33 cellular contexts compared by ENCODE assay signal in the genomic region with DNA sequence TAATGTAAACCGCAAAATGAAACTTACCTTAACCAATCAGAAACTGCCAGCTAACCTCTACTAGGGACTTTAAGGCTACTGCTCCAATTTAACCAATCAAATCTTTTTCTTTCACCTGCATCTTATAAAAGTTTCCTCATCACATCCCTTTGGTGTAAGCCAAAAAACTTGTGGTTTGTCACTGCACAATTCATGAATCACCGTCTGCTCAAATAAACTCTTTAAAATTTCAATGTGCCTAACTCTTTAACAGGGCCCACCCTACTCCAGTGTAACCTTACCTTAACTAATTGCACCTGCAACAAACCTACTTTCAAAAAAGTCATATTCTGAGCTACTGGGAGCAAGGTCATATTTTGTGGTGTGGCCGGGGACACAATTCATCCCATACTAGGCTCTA.
"Had no signal": no experiment of that assay in that cellular context is flagged by ENCODE, and none has a peak within 500 bp of the region (broad histone marks: within the 10 kb centered on the region; RNA-seq: fewer than 3 reads in every experiment).

No MANE protein-coding gene starts in this region.

- H3K27me3 ChIP-seq: adrenal gland, body of pancreas, MG63, SJSA1 had no signal

- DNase-seq: activated CD4-positive, alpha-beta T cell treated with anti-CD3 and anti-CD28 coated beads, Interleukin-2, amount 10 ng/mL, durations not matched to agents 24 days and 14 days; activated CD4-positive, alpha-beta T cell treated with anti-CD3 and anti-CD28 coated beads, Interleukin-2, amount 50 U/mL, for 4 hours; activated CD8-positive, alpha-beta T cell treated with anti-CD3 and anti-CD28 coated beads, Interleukin-2, amount 10 ng/mL, durations not matched to agents 7 days and 5 days; activated gamma-delta T cell; activated naive CD4-positive, alpha-beta T cell treated with anti-CD3 and anti-CD28 coated beads for 36 hours; activated T-cell treated with anti-CD3 and anti-CD28 coated beads, Interleukin-2, amount 50 U/mL, for 24 hours; adrenal gland; body of pancreas; central memory CD4-positive, alpha-beta T cell; MG63; NCI-H1048; NCI-H1105 treated with DMSO at 0.1 percent for 48 hours; NCI-H1436 treated with DMSO at 0.1 percent for 48 hours; NCI-H187; NCI-H2029 treated with DMSO at 0.1 percent for 48 hours; NCI-H2107; NCI-H2171; NCI-H510A; NCI-H526; NCI-H748 treated with DMSO at 0.1 percent for 48 hours; OCI-M1; RPMI8226; SHP77 treated with DMSO at 0.1 percent for 48 hours; SK-N-SH had no signal

- H3K4me3 Mint-ChIP-seq: activated CD4-positive, alpha-beta T cell treated with anti-CD3 and anti-CD28 coated beads, Interleukin-2, amount 10 ng/mL, durations not matched to agents 24 days and 14 days; activated CD8-positive, alpha-beta T cell treated with anti-CD3 and anti-CD28 coated beads, Interleukin-2, amount 10 ng/mL, durations not matched to agents 7 days and 5 days; activated naive CD4-positive, alpha-beta T cell treated with anti-CD3 and anti-CD28 coated beads for 36 hours; activated T-cell treated with anti-CD3 and anti-CD28 coated beads, Interleukin-2, amount 50 U/mL, for 24 hours; T-helper 1 cell treated with Interleukin-12 subunit alpha and Interleukin-12 subunit beta and Interleukin-4 antibody, amounts not matched to agents 30 μg/mL and 1 μg/mL, for 36 hours; T-helper 2 cell treated with Interferon-gamma antibody and Interleukin-4, amounts not matched to agents 5 μg/mL and 100 μg/mL, for 36 hours had no signal

- H3K4me3 ChIP-seq: adrenal gland, body of pancreas, MG63, SJSA1 had no signal

- FAIRE-seq: astrocyte, colon, TTC549 had no signal

- H3K9me3 ChIP-seq: adrenal gland, body of pancreas, MG63, SJSA1, SK-N-SH had no signal

- H3K27ac ChIP-seq: adrenal gland, body of pancreas, SJSA1 had no signal

- ATAC-seq: activated CD8-positive, alpha-beta T cell treated with anti-CD3 and anti-CD28 coated beads, Interleukin-2, amount 10 ng/mL, durations not matched to agents 7 days and 5 days; activated naive CD4-positive, alpha-beta T cell treated with anti-CD3 and anti-CD28 coated beads, Interleukin-2, amount 50 U/mL, for 72 hours; body of pancreas; Panc1 had no signal

- H3K4me1 ChIP-seq: adrenal gland, body of pancreas, SJSA1 had no signal

- H3K36me3 ChIP-seq: adrenal gland, MG63, SJSA1 had no signal

- H3K9me3 Mint-ChIP-seq: activated CD4-positive, alpha-beta T cell treated with anti-CD3 and anti-CD28 coated beads, Interleukin-2, amount 10 ng/mL, durations not matched to agents 24 days and 14 days; activated T-cell treated with anti-CD3 and anti-CD28 coated beads, Interleukin-2, amount 50 U/mL, for 24 hours; activated T-helper 2 cell treated with anti-CD3 and anti-CD28 coated beads, Interferon-gamma antibody, Interleukin-2, Interleukin-4, amounts not matched to agents 10 μg/mL and 5 μg/mL and 100 μg/mL, durations not matched to agents 14 hours and 24 hours and 36 hours had no signal

- H3K4me1 Mint-ChIP-seq: activated CD4-positive, alpha-beta T cell treated with anti-CD3 and anti-CD28 coated beads, Interleukin-2, amount 10 ng/mL, durations not matched to agents 24 days and 14 days had no signal

- H3K27ac Mint-ChIP-seq: activated CD4-positive, alpha-beta T cell treated with anti-CD3 and anti-CD28 coated beads, Interleukin-2, amount 10 ng/mL, durations not matched to agents 24 days and 14 days; activated CD8-positive, alpha-beta T cell treated with anti-CD3 and anti-CD28 coated beads, Interleukin-2, amount 10 ng/mL, durations not matched to agents 7 days and 5 days; activated naive CD4-positive, alpha-beta T cell treated with anti-CD3 and anti-CD28 coated beads for 36 hours; activated naive CD4-positive, alpha-beta T cell treated with anti-CD3 and anti-CD28 coated beads, Interleukin-2, amount 50 U/mL, for 72 hours; activated T-cell treated with anti-CD3 and anti-CD28 coated beads, Interleukin-2, amount 50 U/mL, for 24 hours; activated T-helper 2 cell treated with anti-CD3 and anti-CD28 coated beads, Interferon-gamma antibody, Interleukin-2, Interleukin-4, amounts not matched to agents 10 μg/mL and 5 μg/mL and 100 μg/mL, durations not matched to agents 14 hours and 24 hours and 36 hours; T-helper 1 cell treated with Interleukin-12 subunit alpha and Interleukin-12 subunit beta and Interleukin-4 antibody, amounts not matched to agents 30 μg/mL and 1 μg/mL, for 36 hours; T-helper 2 cell treated with Interferon-gamma antibody and Interleukin-4, amounts not matched to agents 5 μg/mL and 100 μg/mL, for 36 hours had no signal

- H3K27me3 Mint-ChIP-seq: activated CD4-positive, alpha-beta T cell treated with anti-CD3 and anti-CD28 coated beads, Interleukin-2, amount 10 ng/mL, durations not matched to agents 24 days and 14 days had no signal
